Comparison of ENCODE assay signal across 13 cellular contexts in genomic region chr5:173893192-173893561, GRCh38. TPM values are rescaled to one million over a fixed set of nuclear protein-coding genes. Genes with fewer than 3 reads are reported as not detected.
DNase-seq lines count a peak whose midpoint lies in the region; ATAC-seq and TF ChIP-seq lines count a peak whose summit lies in the region.
"Had no signal": no experiment of that assay in that cellular context is flagged by ENCODE, and none has a peak within 500 bp of the region (broad histone marks: within the 10 kb centered on the region; RNA-seq: fewer than 3 reads in every experiment).

No MANE protein-coding gene starts in this region.

- TF ChIP-seq CTCF in MM.1S (IDR thresholded peaks at IDR 0.05; ENCODE audit: low read length) (no peak), MCF 10A (IDR thresholded peaks at IDR 0.05; ENCODE audit: unreplicated experiment) (no peak), kidney epithelial cell (IDR thresholded peaks at IDR 0.05; ENCODE audit: insufficient read depth, low read length, poor library complexity, severe bottlenecking) (no peak)

- H3K9me3 Mint-ChIP-seq in MCF 10A (ENCODE audit: unreplicated experiment): no peaks in the 10 kb centered on the region
- H3K9me3 Mint-ChIP-seq: GM23338 had no signal

- intact Hi-C loops in MCF 10A (cut with micrococcal nuclease): loop anchor here (2.0 kb wide), 2 partner anchors 24 to 110 kb away; no protein-coding TSS in a partner anchor

- H3K9ac ChIP-seq in MM.1S (ENCODE audit: low read length) (peak overlapping the region; percentile 96), stomach smooth muscle (ENCODE audit: low read length in 2 of 2) (peak overlapping the region in 1 of 2 donors; percentile 46)

- POLR2A ChIA-PET in MCF 10A (lab: Yijun Ruan, JAX): interaction anchor here (0.6 to 10.1 kb wide), 22 partner anchors 8 to 567 kb away, joined by 3 to 176 read pairs (median 6); partner anchors contain the start of gene BOD1

- peak overlapping the region; percentile 74 for H3K4me2 ChIP-seq in MM.1S (ENCODE audit: low read depth, low read length)

- peaks cover 100% of the 10 kb centered on the region for H3K79me2 ChIP-seq in MM.1S (ENCODE audit: low read length)

- H3K9me3 ChIP-seq in MM.1S (replicated peaks; ENCODE audit: insufficient read depth, low read length) (no peaks in the 10 kb centered on the region), stomach smooth muscle (ENCODE audit: control insufficient read depth in 2 of 2, low read length in 2 of 2) (no peaks in the 10 kb centered on the region)
- H3K9me3 ChIP-seq: colonic mucosa had no signal

- no peaks in the 10 kb centered on the region; the same call in 1 of the 2 replicates for H4K20me1 ChIP-seq in MM.1S (ENCODE audit: insufficient read depth, low read length)

- ATAC-seq in HG02763 (IDR thresholded peaks at IDR 0.05; ENCODE audit: unreplicated experiment): no peak
- ATAC-seq: GM23338 had no signal

- H3K36me3 ChIP-seq in MM.1S (replicated peaks; ENCODE audit: insufficient read depth, low read length): peaks cover 8% of the 10 kb centered on the region
- no peaks in the 10 kb centered on the region for H3K36me3 ChIP-seq in kidney epithelial cell (ENCODE audit: control insufficient read depth, insufficient read depth, low read length)
- no peaks in the 10 kb centered on the region for H3K36me3 ChIP-seq in stomach smooth muscle (ENCODE audit: control insufficient read depth in 2 of 2, insufficient read depth in 2 of 2, low read length in 2 of 2)
- H3K36me3 ChIP-seq: colonic mucosa had no signal

- H3K4me3 ChIP-seq in MM.1S (ENCODE audit: low read length) (peak overlapping the region; percentile 92), kidney epithelial cell (ENCODE audit: low read depth, low read length) (peak overlapping the region; percentile 23), stomach smooth muscle (ENCODE audit: low read length in 2 of 2) (peak overlapping the region; percentile 65 to 90)

- CTCF ChIA-PET in MCF 10A (lab: Yijun Ruan, JAX): interaction anchor here (0.6 to 6.0 kb wide), 8 partner anchors 12 to 276 kb away, joined by 3 to 39 read pairs (median 4); partner anchors contain the start of gene BOD1

- peak overlapping the region; percentile 77 for H3K27ac Mint-ChIP-seq in MCF 10A (ENCODE audit: low read depth, unreplicated experiment)

- H3K4me1 ChIP-seq in MM.1S (ENCODE audit: low read length): peaks cover 10% of the 10 kb centered on the region; the same call in 1 of the 2 replicates
- peaks cover 10% of the 10 kb centered on the region for H3K4me1 ChIP-seq in stomach smooth muscle (ENCODE audit: control insufficient read depth, insufficient read depth, low read length)
- H3K4me1 ChIP-seq: colonic mucosa had no signal

- peaks cover 39% of the 10 kb centered on the region for H3K4me1 Mint-ChIP-seq in MCF 10A (ENCODE audit: insufficient read depth, unreplicated experiment)

- no peaks in the 10 kb centered on the region for H3K27me3 Mint-ChIP-seq in MCF 10A (ENCODE audit: insufficient read depth, unreplicated experiment)

- no peak overlapping the region for H2AFZ ChIP-seq in MM.1S (ENCODE audit: low read length)
- H2AFZ ChIP-seq: GM23338 had no signal

- peaks cover 28% of the 10 kb centered on the region for H3K36me3 Mint-ChIP-seq in MCF 10A (ENCODE audit: insufficient read depth, unreplicated experiment)

- no peaks in the 10 kb centered on the region for H3K9me2 ChIP-seq in MM.1S (replicated peaks; ENCODE audit: insufficient read depth, low read length)

- H3K27me3 ChIP-seq in MM.1S (replicated peaks; ENCODE audit: insufficient read depth, low read length) (no peaks in the 10 kb centered on the region), kidney epithelial cell (ENCODE audit: control insufficient read depth, insufficient read depth, low read length) (no peaks in the 10 kb centered on the region), stomach smooth muscle (ENCODE audit: control insufficient read depth in 1 of 2, insufficient read depth in 2 of 2, low read length in 2 of 2) (no peaks in the 10 kb centered on the region)
- H3K27me3 ChIP-seq: colonic mucosa had no signal

- no TSS peak for BruUV-seq in MCF 10A (replicated peaks; lab: Mats Ljungman, UMichigan)

- H3K4me3 Mint-ChIP-seq in MCF 10A (ENCODE audit: unreplicated experiment): peak overlapping the region; percentile 97

- no peak for DNase-seq in MM.1S
- DNase-seq in MCF 10A (ENCODE audit: unreplicated experiment): no peak
- no peak for DNase-seq in kidney epithelial cell (ENCODE audit: low read depth)
- no peak for DNase-seq in CD1c-positive myeloid dendritic cell (ENCODE audit: extremely low spot score)
- no peak for DNase-seq in caudate nucleus (lab: John Stamatoyannopoulos, UW)
- no peak for DNase-seq in NCI-H2107 (lab: John Stamatoyannopoulos, UW)
- DNase-seq: activated CD4-positive, alpha-beta T cell treated with anti-CD3 and anti-CD28 coated beads, Interleukin-2, amount 50 U/mL, for 48 hours; activated effector memory CD4-positive, alpha-beta T cell treated with anti-CD3 and anti-CD28 coated beads, Interleukin-2, amount 50 U/mL, for 16 hours; colonic mucosa; NCI-H1436 had no signal

- peaks cover 66% of the 10 kb centered on the region for H3F3A ChIP-seq in MM.1S (ENCODE audit: insufficient read depth, low read length)

- H3K27ac ChIP-seq in MM.1S (ENCODE audit: low read length) (peak overlapping the region; percentile 85), stomach smooth muscle (ENCODE audit: low read length) (no peak overlapping the region), caudate nucleus (ENCODE audit: low read depth, low read length) (no peak overlapping the region)
- H3K27ac ChIP-seq: colonic mucosa had no signal

RNA-seq across cellular contexts. Expression of gene CPEB4, which starts 5.0 kb away (rescaled TPM):
- total RNA-seq in MCF 10A (2022) (86.7 and 99.0 TPM in 2 replicates), kidney epithelial cell (20.9 and 32.7 TPM in 2 replicates)

Comparison
In these comparisons a context has a peak if more than half of its experiments do, and no peak if none do; other contexts are left out.
1. H3K4me3 ChIP-seq: peak in every context shown above with its lines; median percentile 92 in MM.1S; 78 in stomach smooth muscle; 23 in kidney epithelial cell.